ENCODE assay signal across 8 cellular contexts in genomic region chr2:37232131-37232933, GRCh38. TPM values are rescaled to one million over a fixed set of nuclear protein-coding genes. Genes with fewer than 3 reads are reported as not detected.
A peak's percentile ranks its signal among the peaks of the same experiment; 100 is the strongest.
DNase-seq lines count a peak whose midpoint lies in the region; ATAC-seq, FAIRE-seq and TF ChIP-seq lines count a peak whose summit lies in the region.

No MANE protein-coding gene starts in this region.

- intact Hi-C loops in Panc1 (cut with micrococcal nuclease; ENCODE audit: unreplicated experiment), result loop anchor here (10.0 kb wide), 1 partner anchor 68 kb away; no protein-coding TSS in a partner anchor
- intact Hi-C loops in endothelial cell of umbilical vein (cut with micrococcal nuclease), result loop anchor here (5.0 kb wide), 2 partner anchors 35 to 90 kb away; partner anchors contain the start of genes CEBPZOS and PRKD3

- peaks cover 22% of the 10 kb centered on the region for H3K36me3 ChIP-seq in Panc1 (ENCODE audit: control insufficient read depth, insufficient read depth, low read length)
- peaks cover 6 to 7% of the 10 kb centered on the region in 2 experiments for H3K36me3 ChIP-seq in endothelial cell of umbilical vein (ENCODE audit: control insufficient read depth in 2 of 2, extremely low read depth in 1 of 2, insufficient read depth in 2 of 2, low read length in 2 of 2)

- in situ Hi-C loops in Panc1 (cut with HindIII; ENCODE audit: low pct_unique_long_range_greater_than_20kb, low sequenced_read_pairs), result no loop called here

- DNase-seq in AG09309 (ENCODE audit: low read depth), result no peak
- DNase-seq in GM20000 (ENCODE audit: low spot score), result peak; percentile 16
- DNase-seq in Panc1 (ENCODE audit: low read depth, low spot score), result no peak
- DNase-seq in endothelial cell of umbilical vein (ENCODE audit: low read depth, low spot score), result no peak
- peak; percentile 14 for DNase-seq in myocyte (ENCODE audit: low read depth)
- DNase-seq in T-helper 2 cell, result no peak
- no peak for DNase-seq in SHP77 treated with DMSO at 0.1 percent for 48 hours (lab: John Stamatoyannopoulos, UW)

- ATAC-seq in Panc1, result no peak
- no peak for ATAC-seq in GM21576 (IDR thresholded peaks at IDR 0.05; ENCODE audit: unreplicated experiment)

- BruUV-seq in Panc1 (replicated peaks; lab: Mats Ljungman, UMichigan) (no TSS peak), endothelial cell of umbilical vein (replicated peaks; lab: Mats Ljungman, UMichigan) (no TSS peak)

- H3K4me1 ChIP-seq in Panc1 (ENCODE audit: control insufficient read depth, insufficient read depth, low read length) (peaks cover 16% of the 10 kb centered on the region), endothelial cell of umbilical vein (ENCODE audit: control insufficient read depth, extremely low read depth, insufficient read depth, low read length) (peaks cover 22% of the 10 kb centered on the region)

- CTCF ChIA-PET in Panc1 (lab: Charles Lee) (no interaction called here), endothelial cell of umbilical vein (lab: Charles Lee) (interaction anchor here (0.6 to 2.4 kb wide), 4 partner anchors 11 to 645 kb away, joined by 3 to 9 read pairs (median 4); no protein-coding TSS in a partner anchor)

- peak overlapping the region; percentile 81 for H3K9ac ChIP-seq in endothelial cell of umbilical vein (replicated peaks; ENCODE audit: extremely low read depth, insufficient read depth, low read length)

- H3K4me2 ChIP-seq in endothelial cell of umbilical vein (ENCODE audit: insufficient read depth, low read length), result peak overlapping the region; percentile 86

- H3K9me3 ChIP-seq in Panc1 (ENCODE audit: control insufficient read depth, insufficient read depth, low read depth, low read length), result no peaks in the 10 kb centered on the region
- no peaks in the 10 kb centered on the region for H3K9me3 ChIP-seq in endothelial cell of umbilical vein (replicated peaks; ENCODE audit: control insufficient read depth, insufficient read depth, low read length)

- no peaks in the 10 kb centered on the region for H3K9me1 ChIP-seq in endothelial cell of umbilical vein (replicated peaks; ENCODE audit: control insufficient read depth, extremely low read depth, insufficient read depth, low read length)

- no peak for TF ChIP-seq POLR2A in endothelial cell of umbilical vein (IDR thresholded peaks at IDR 0.05; ENCODE audit: low read depth, low read length)

- H4K20me1 ChIP-seq in endothelial cell of umbilical vein (replicated peaks; ENCODE audit: control insufficient read depth, extremely low read depth, insufficient read depth, low read length), result no peaks in the 10 kb centered on the region

- no peak for TF ChIP-seq CTCF in AG09309 (IDR thresholded peaks at IDR 0.05; ENCODE audit: control insufficient read depth, insufficient read depth, low read depth, low read length, missing control alignments)
- TF ChIP-seq CTCF in GM20000 (IDR thresholded peaks at IDR 0.05; ENCODE audit: extremely low read depth, missing control alignments), result no peak
- TF ChIP-seq CTCF in Panc1 (IDR thresholded peaks at IDR 0.05), result no peak
- TF ChIP-seq CTCF in endothelial cell of umbilical vein (IDR thresholded peaks at IDR 0.05; ENCODE audit: extremely low read depth in 1 of 2, insufficient read depth in 1 of 2, low read depth in 1 of 2, low read length in 2 of 2), result no peak

- H3K27me3 ChIP-seq in Panc1 (ENCODE audit: control insufficient read depth, insufficient read depth, low read length) (no peaks in the 10 kb centered on the region), endothelial cell of umbilical vein (ENCODE audit: control insufficient read depth in 2 of 2, insufficient read depth in 2 of 2, low read length in 2 of 2) (no peaks in the 10 kb centered on the region)

- peak overlapping the region; percentile 92 for H3K4me3 ChIP-seq in AG09309 (ENCODE audit: control insufficient read depth, low read depth, low read length)
- peak overlapping the region; percentile 64 to 90 for H3K4me3 ChIP-seq in Panc1 (ENCODE audit: low read depth in 2 of 2, low read length in 2 of 2)
- peak overlapping the region; percentile 83 to 96 (median 90) for H3K4me3 ChIP-seq in endothelial cell of umbilical vein (replicated peaks in 1 of 3; ENCODE audit: insufficient read depth in 1 of 3, low read depth in 1 of 3, low read length in 3 of 3)

- POLR2A ChIA-PET in Panc1 (lab: Charles Lee) (interaction anchor here (0.6 kb wide), 1 partner anchor 64 kb away, joined by 3 read pairs; no protein-coding TSS in a partner anchor), endothelial cell of umbilical vein (lab: Charles Lee) (no interaction called here)

- peak; percentile 47 for FAIRE-seq in endothelial cell of umbilical vein (lab: Jason Lieb, UNC)

- H3K79me2 ChIP-seq in endothelial cell of umbilical vein (ENCODE audit: control insufficient read depth, insufficient read depth, low read length), result peaks cover 66% of the 10 kb centered on the region

- peak overlapping the region; percentile 87 for H3K27ac ChIP-seq in Panc1 (ENCODE audit: low read length)
- H3K27ac ChIP-seq in endothelial cell of umbilical vein (ENCODE audit: insufficient read depth, low read depth, low read length), result peak overlapping the region; percentile 79

- peak overlapping the region; percentile 55 for H2AFZ ChIP-seq in endothelial cell of umbilical vein (ENCODE audit: low read depth, low read length)

- dilution Hi-C loops in endothelial cell of umbilical vein (cut with MboI; ENCODE audit: extremely low pct_ligation_motif_present, low sequenced_read_pairs), result no loop called here

TF ChIP-seq in endothelial cell of umbilical vein, 7 proteins besides CTCF, POLR2A, EP300 and RAD21:
- TF ChIP-seq EZH2 (IDR thresholded peaks at IDR 0.05; ENCODE audit: borderline replicate concordance, low read depth, low read length, severe bottlenecking) (no peak), GATA2 (IDR thresholded peaks at IDR 0.05; ENCODE audit: insufficient read depth, insufficient read length, low read depth, low read length) (no peak), JUN (IDR thresholded peaks at IDR 0.05; ENCODE audit: borderline replicate concordance, insufficient read depth, insufficient read length, low read depth) (no peak), FOS (IDR thresholded peaks at IDR 0.05; ENCODE audit: borderline replicate concordance, insufficient read depth, low read length) (no peak), MAX (IDR thresholded peaks at IDR 0.05; ENCODE audit: insufficient read depth, insufficient read length) (no peak)

RNA-seq across cellular contexts. Expression of gene NDUFAF7, which starts 0.9 kb away (rescaled TPM):
- 17.7 TPM for total RNA-seq in Panc1 (2021; ENCODE audit: unreplicated experiment)
- 12.8 TPM for polyA plus RNA-seq in Panc1 (2012; ENCODE audit: insufficient read length)
- 17.7 and 23.4 TPM in 2 replicates for total RNA-seq in endothelial cell of umbilical vein
- polyA plus RNA-seq in endothelial cell of umbilical vein, result 10.8 and 11.6 TPM in 2 replicates
- 10.2 and 12.2 TPM in 2 replicates for polyA plus RNA-seq in endothelial cell of umbilical vein (2011; cell fraction: cytosol; rRNA removed)
- polyA plus RNA-seq in endothelial cell of umbilical vein (2011; cell fraction: nucleus; rRNA removed), result 77.4 and 95.1 TPM in 2 replicates
- 22.3 and 23.1 TPM in 2 replicates for polyA plus RNA-seq in endothelial cell of umbilical vein (2012)
- 14.0 and 14.4 TPM in 2 replicates for polyA minus RNA-seq in endothelial cell of umbilical vein
- polyA minus RNA-seq in endothelial cell of umbilical vein (2011; cell fraction: cytosol; rRNA and poly(A)+ RNA removed), result 4.8 TPM
- 14.9 and 25.1 TPM in 2 replicates for polyA minus RNA-seq in endothelial cell of umbilical vein (2011; cell fraction: nucleus; rRNA and poly(A)+ RNA removed)
- 15.2 and 21.1 TPM in 2 replicates for total RNA-seq in myocyte
- polyA plus RNA-seq in myocyte (2012), result 12.7 TPM

RNA-seq across cellular contexts. Expression of gene CEBPZ, which starts 0.9 kb away (rescaled TPM):
- total RNA-seq in Panc1 (2021; ENCODE audit: unreplicated experiment) (63.8 TPM), endothelial cell of umbilical vein (36.7 and 46.9 TPM in 2 replicates), myocyte (32.9 and 33.2 TPM in 2 replicates)
- 24.3 TPM for polyA plus RNA-seq in Panc1 (2012; ENCODE audit: insufficient read length)
- 1.7 and 3.6 TPM in 2 replicates for polyA plus RNA-seq in endothelial cell of umbilical vein
- 8.0 and 9.7 TPM in 2 replicates for polyA plus RNA-seq in endothelial cell of umbilical vein (2011; cell fraction: cytosol; rRNA removed)
- 8.9 and 14.2 TPM in 2 replicates for polyA plus RNA-seq in endothelial cell of umbilical vein (2011; cell fraction: nucleus; rRNA removed)
- 34.1 and 43.4 TPM in 2 replicates for polyA plus RNA-seq in endothelial cell of umbilical vein (2012)
- 9.4 and 11.0 TPM in 2 replicates for polyA minus RNA-seq in endothelial cell of umbilical vein
- 22.8 TPM for polyA minus RNA-seq in endothelial cell of umbilical vein (2011; cell fraction: cytosol; rRNA and poly(A)+ RNA removed)
- 13.8 and 17.9 TPM in 2 replicates for polyA minus RNA-seq in endothelial cell of umbilical vein (2011; cell fraction: nucleus; rRNA and poly(A)+ RNA removed)
- polyA plus RNA-seq in myocyte (2012), result 10.7 TPM

RNA-seq across cellular contexts. Expression of gene CEBPZOS, which starts 36.0 kb away (rescaled TPM):
- 49.3 TPM for total RNA-seq in Panc1 (2021; ENCODE audit: unreplicated experiment)
- 18.5 TPM for polyA plus RNA-seq in Panc1 (2012; ENCODE audit: insufficient read length)
- 36.3 and 41.5 TPM in 2 replicates for total RNA-seq in endothelial cell of umbilical vein
- 24.8 and 29.1 TPM in 2 replicates for polyA plus RNA-seq in endothelial cell of umbilical vein
- 22.8 and 29.4 TPM in 2 replicates for polyA plus RNA-seq in endothelial cell of umbilical vein (2011; cell fraction: cytosol; rRNA removed)
- 12.3 and 14.4 TPM in 2 replicates for polyA plus RNA-seq in endothelial cell of umbilical vein (2011; cell fraction: nucleus; rRNA removed)
- 27.0 and 31.3 TPM in 2 replicates for polyA plus RNA-seq in endothelial cell of umbilical vein (2012)
- 10.5 and 11.6 TPM in 2 replicates for polyA minus RNA-seq in endothelial cell of umbilical vein
- 12.3 TPM for polyA minus RNA-seq in endothelial cell of umbilical vein (2011; cell fraction: cytosol; rRNA and poly(A)+ RNA removed)
- polyA minus RNA-seq in endothelial cell of umbilical vein (2011; cell fraction: nucleus; rRNA and poly(A)+ RNA removed), result 6.2 and 10.3 TPM in 2 replicates
- total RNA-seq in myocyte, result 25.7 and 27.7 TPM in 2 replicates
- 27.8 TPM for polyA plus RNA-seq in myocyte (2012)

RNA-seq across cellular contexts. Expression of gene SULT6B1, which starts 43.9 kb away (rescaled TPM):
- total RNA-seq in Panc1 (2021; ENCODE audit: unreplicated experiment) (not detected), endothelial cell of umbilical vein (not detected in 2 replicates), myocyte (not detected in 2 replicates)
- not detected for polyA plus RNA-seq in Panc1 (2012; ENCODE audit: insufficient read length)
- not detected in 2 replicates for polyA plus RNA-seq in endothelial cell of umbilical vein
- not detected in 2 replicates for polyA plus RNA-seq in endothelial cell of umbilical vein (2011; cell fraction: cytosol; rRNA removed)
- polyA plus RNA-seq in endothelial cell of umbilical vein (2011; cell fraction: nucleus; rRNA removed), result not detected in 2 replicates
- polyA plus RNA-seq in endothelial cell of umbilical vein (2012), result not detected in 2 replicates
- not detected in 2 replicates for polyA minus RNA-seq in endothelial cell of umbilical vein
- not detected for polyA minus RNA-seq in endothelial cell of umbilical vein (2011; cell fraction: cytosol; rRNA and poly(A)+ RNA removed)
- polyA minus RNA-seq in endothelial cell of umbilical vein (2011; cell fraction: nucleus; rRNA and poly(A)+ RNA removed), result not detected in 2 replicates
- polyA plus RNA-seq in myocyte (2012), result not detected

Comparison
In these comparisons a context has a peak if more than half of its experiments do, and no peak if none do; other contexts are left out.
1. DNase-seq: peak in GM20000 (single experiment) and myocyte (single experiment); none in AG09309 (single experiment), Panc1 (single experiment), endothelial cell of umbilical vein (single experiment), T-helper 2 cell (0 of 5) and SHP77 treated with DMSO at 0.1 percent for 48 hours (single experiment).
2. Peak in every context shown above with its lines, with median percentiles within 50 percentile points of each other: H3K4me3 ChIP-seq.